In genomic region chr7:148611692-148612091, GRCh38 we compare ENCODE assay signal across 23 cellular contexts.
DNase-seq lines count a peak whose midpoint lies in the region; ATAC-seq and TF ChIP-seq lines count a peak whose summit lies in the region.
"Had no signal": no experiment of that assay in that cellular context is flagged by ENCODE, and none has a peak within 500 bp of the region (broad histone marks: within the 10 kb centered on the region; RNA-seq: fewer than 3 reads in every experiment).

No MANE protein-coding gene starts in this region.

- ATAC-seq in GM18870 (IDR thresholded peaks at IDR 0.05; ENCODE audit: unreplicated experiment): no peak
- ATAC-seq: left cardiac atrium; naive thymus-derived CD4-positive, alpha-beta T cell had no signal

- no peak overlapping the region for H3K4me3 ChIP-seq in GM12875 (ENCODE audit: low read depth, low read length)
- H3K4me3 ChIP-seq: BLaER1 treated with 17β-estradiol and CSF1 and Interleukin-3, amounts not matched to agents 10 nM and 100 nM; ovary; sigmoid colon; suprapubic skin; vagina had no signal

- peak in 2 of 3 experiments; percentile 14 to 43 for DNase-seq in NCI-H1417 (lab: John Stamatoyannopoulos, UW)
- DNase-seq in NCI-H1417 treated with DMSO at 0.1 percent for 48 hours (lab: John Stamatoyannopoulos, UW): no peak
- peak; percentile 57 for DNase-seq in NCI-H524 treated with DMSO at 0.1 percent for 48 hours (lab: John Stamatoyannopoulos, UW)
- peak; percentile 38 for DNase-seq in iPS DF 19.7 (ENCODE audit: low read depth, low spot score)
- DNase-seq in NCI-H510A (lab: John Stamatoyannopoulos, UW): no peak
- DNase-seq in ACHN: no peak
- DNase-seq: activated CD4-positive, alpha-beta T cell treated with anti-CD3 and anti-CD28 coated beads for 1 hour; activated naive CD4-positive, alpha-beta T cell treated with anti-CD3 and anti-CD28 coated beads, Interleukin-2, amount 50 U/mL, for 16 hours; aorta; erythroblast; GDM1; GOT3; left cardiac atrium; mesendoderm; naive thymus-derived CD4-positive, alpha-beta T cell; NCI-H2081; ovary; sigmoid colon had no signal

- in situ Hi-C loops in ACHN (cut with HindIII; ENCODE audit: low pct_ligation_motif_present, low pct_unique_long_range_greater_than_20kb, low sequenced_read_pairs): no loop called here

- peak; percentile 19; the same call in 1 of the 2 replicates for TF ChIP-seq CTCF in GM12875 (IDR thresholded peaks at IDR 0.05; ENCODE audit: borderline replicate concordance, insufficient read depth, low read depth, low read length)

Comparison
In these comparisons a context has a peak if more than half of its experiments do, and no peak if none do; other contexts are left out.
1. DNase-seq: peak in NCI-H1417 (2 of 3), NCI-H524 treated with DMSO at 0.1 percent for 48 hours (single experiment) and iPS DF 19.7 (single experiment); none in NCI-H1417 treated with DMSO at 0.1 percent for 48 hours (single experiment), NCI-H510A (single experiment) and ACHN (single experiment).